Comparison of ENCODE assay signal across 31 cellular contexts in genomic region chr5:79729686-79730085, GRCh38. TPM values are rescaled to one million over a fixed set of nuclear protein-coding genes. Genes with fewer than 3 reads are reported as not detected.
"Had no signal": no experiment of that assay in that cellular context is flagged by ENCODE, and none has a peak within 500 bp of the region (broad histone marks: within the 10 kb centered on the region; RNA-seq: fewer than 3 reads in every experiment).

No MANE protein-coding gene starts in this region.

- H3K4me1 ChIP-seq: adrenal gland, gastroesophageal sphincter, uterus had no signal

- H3K36me3 Mint-ChIP-seq: brain; natural killer cell treated with Interleukin-12 subunit alpha and Interleukin-12 subunit beta and Interleukin-15 and Interleukin-18, amount 100 ng/mL, for 72 hours; T-cell; type B pancreatic cell had no signal

- H3K9me3 Mint-ChIP-seq: activated naive CD4-positive, alpha-beta T cell treated with anti-CD3 and anti-CD28 coated beads, Interleukin-2, amount 50 U/mL, for 72 hours; activated T-helper 1 cell treated with anti-CD3 and anti-CD28 coated beads, Interleukin-12 subunit alpha, Interleukin-12 subunit beta, Interleukin-2, Interleukin-4 antibody, amounts not matched to agents 30 ng/mL and 10 ng/mL and 1 ng/mL, durations not matched to agents 14 hours and 24 hours and 36 hours; effector memory CD8-positive, alpha-beta T cell; natural killer cell treated with Interleukin-12 subunit alpha and Interleukin-12 subunit beta and Interleukin-15 and Interleukin-18, amount 100 ng/mL, for 72 hours; stimulated activated naive CD8-positive, alpha-beta T cell treated with anti-CD3 and anti-CD28 coated beads, Interleukin-15, Interleukin-2, amounts not matched to agents 100 ng/mL and 50 ng/mL, for 24 hours; T-cell; type B pancreatic cell had no signal

- H3K36me3 ChIP-seq: adrenal gland, uterus had no signal

- H3K4me1 Mint-ChIP-seq: brain had no signal

- H3K27me3 ChIP-seq: adrenal gland, gastroesophageal sphincter, uterus had no signal

- H3K27ac ChIP-seq: adrenal gland, gastroesophageal sphincter, skin epidermis, uterus had no signal

- H3K9me3 ChIP-seq: adrenal gland, gastroesophageal sphincter, uterus had no signal

- ATAC-seq: activated CD4-positive, alpha-beta T cell treated with anti-CD3 and anti-CD28 coated beads for 36 hours; activated naive CD4-positive, alpha-beta T cell treated with anti-CD3 and anti-CD28 coated beads, Interleukin-2, amount 50 U/mL, for 72 hours; effector memory CD8-positive, alpha-beta T cell; gastroesophageal sphincter; left lobe of liver; natural killer cell treated with Interleukin-12 subunit alpha and Interleukin-12 subunit beta and Interleukin-15 and Interleukin-18, amount 100 ng/mL, for 72 hours; sciatic nerve had no signal

- DNase-seq: activated CD4-positive, alpha-beta T cell treated with anti-CD3 and anti-CD28 coated beads for 36 hours; activated CD4-positive, alpha-beta T cell treated with anti-CD3 and anti-CD28 coated beads, Interleukin-2, amount 50 U/mL, for 4 hours; activated CD4-positive, CD25-positive, alpha-beta regulatory T cell; activated CD8-positive, alpha-beta memory T cell treated with anti-CD3 and anti-CD28 coated beads, Interleukin-2, amount 50 U/mL, for 4 hours; activated effector memory CD4-positive, alpha-beta T cell treated with anti-CD3 and anti-CD28 coated beads, Interleukin-2, amount 50 U/mL, for 16 hours; activated T-cell treated with anti-CD3 and anti-CD28 coated beads, Interleukin-2, amount 50 U/mL, for 1 hour; adrenal gland; aorta; caudate nucleus; cortex of kidney; effector memory CD8-positive, alpha-beta T cell; erythroblast; hypothalamus; immature natural killer cell; mesendoderm; posterior cingulate gyrus; stimulated activated CD4-positive, alpha-beta T cell treated with anti-CD3 and anti-CD28 coated beads, Interleukin-12 subunit alpha, Interleukin-12 subunit beta, amount 100 ng/mL, for 4 hours; stimulated activated CD4-positive, alpha-beta T cell treated with anti-CD3 and anti-CD28 coated beads, Interleukin-4, amount 100 ng/mL, for 1 hour; uterus had no signal

- H3K4me3 ChIP-seq: adrenal gland, gastroesophageal sphincter, lung, skin epidermis, uterus had no signal

- H3K27ac Mint-ChIP-seq: activated CD4-positive, alpha-beta T cell treated with anti-CD3 and anti-CD28 coated beads for 36 hours; activated naive CD4-positive, alpha-beta T cell treated with anti-CD3 and anti-CD28 coated beads, Interleukin-2, amount 50 U/mL, for 72 hours; activated T-helper 1 cell treated with anti-CD3 and anti-CD28 coated beads, Interleukin-12 subunit alpha, Interleukin-12 subunit beta, Interleukin-2, Interleukin-4 antibody, amounts not matched to agents 30 ng/mL and 10 ng/mL and 1 ng/mL, durations not matched to agents 14 hours and 24 hours and 36 hours; brain; effector memory CD8-positive, alpha-beta T cell; immature natural killer cell; natural killer cell treated with Interleukin-12 subunit alpha and Interleukin-12 subunit beta and Interleukin-15 and Interleukin-18, amount 100 ng/mL, for 72 hours; stimulated activated naive CD8-positive, alpha-beta T cell treated with anti-CD3 and anti-CD28 coated beads, Interleukin-15, Interleukin-2, amounts not matched to agents 100 ng/mL and 50 ng/mL, for 24 hours; T-cell; type B pancreatic cell had no signal

- H3K4me3 Mint-ChIP-seq: activated CD4-positive, alpha-beta T cell treated with anti-CD3 and anti-CD28 coated beads for 36 hours; activated T-helper 1 cell treated with anti-CD3 and anti-CD28 coated beads, Interleukin-12 subunit alpha, Interleukin-12 subunit beta, Interleukin-2, Interleukin-4 antibody, amounts not matched to agents 30 ng/mL and 10 ng/mL and 1 ng/mL, durations not matched to agents 14 hours and 24 hours and 36 hours; brain; effector memory CD8-positive, alpha-beta T cell; immature natural killer cell; natural killer cell treated with Interleukin-12 subunit alpha and Interleukin-12 subunit beta and Interleukin-15 and Interleukin-18, amount 100 ng/mL, for 72 hours; stimulated activated naive CD8-positive, alpha-beta T cell treated with anti-CD3 and anti-CD28 coated beads, Interleukin-15, Interleukin-2, amounts not matched to agents 100 ng/mL and 50 ng/mL, for 24 hours; type B pancreatic cell had no signal

RNA-seq across cellular contexts. Expression of gene CMYA5, which starts 40.0 kb away (rescaled TPM):
- polyA plus RNA-seq: immature natural killer cell had no signal
